Comparison of ENCODE assay signal across 14 cellular contexts in genomic region chr18:48608581-48608980, GRCh38.
"Had no signal": no experiment of that assay in that cellular context is flagged by ENCODE, and none has a peak within 500 bp of the region (broad histone marks: within the 10 kb centered on the region; RNA-seq: fewer than 3 reads in every experiment).

No MANE protein-coding gene starts in this region.

- H3K27me3 ChIP-seq: brain microvascular endothelial cell, neutrophil, transverse colon had no signal

- H3K27ac Mint-ChIP-seq: activated naive CD8-positive, alpha-beta T cell treated with anti-CD3 and anti-CD28 coated beads for 36 hours; naive thymus-derived CD4-positive, alpha-beta T cell; stimulated activated naive B cell treated with anti-CD40 and anti-IgM and Interleukin-4, amounts not matched to agents 10 μg/mL and 1 μg/mL and 100 μg/mL, for 72 hours; WTC11 had no signal

- H3K4me1 Mint-ChIP-seq: activated naive CD8-positive, alpha-beta T cell treated with anti-CD3 and anti-CD28 coated beads for 36 hours; immature natural killer cell had no signal

- H3K27me3 Mint-ChIP-seq: activated naive CD8-positive, alpha-beta T cell treated with anti-CD3 and anti-CD28 coated beads for 36 hours; naive thymus-derived CD4-positive, alpha-beta T cell; stimulated activated naive B cell treated with anti-CD40 and anti-IgM and Interleukin-4, amounts not matched to agents 10 μg/mL and 1 μg/mL and 100 μg/mL, for 72 hours had no signal

- H3K9me3 Mint-ChIP-seq: activated naive CD8-positive, alpha-beta T cell treated with anti-CD3 and anti-CD28 coated beads for 36 hours; immature natural killer cell; stimulated activated naive B cell treated with anti-CD40 and anti-IgM and Interleukin-4, amounts not matched to agents 10 μg/mL and 1 μg/mL and 100 μg/mL, for 72 hours; WTC11 had no signal

- H3K27ac ChIP-seq: brain microvascular endothelial cell, epithelial cell of prostate, lower lobe of right lung, neutrophil, transverse colon had no signal

- DNase-seq: activated CD4-positive, alpha-beta T cell treated with anti-CD3 and anti-CD28 coated beads for 48 hours; activated naive CD8-positive, alpha-beta T cell treated with anti-CD3 and anti-CD28 coated beads for 36 hours; brain microvascular endothelial cell; foreskin melanocyte; immature natural killer cell; left cardiac atrium; lower lobe of right lung; naive thymus-derived CD4-positive, alpha-beta T cell; stimulated activated CD4-positive, alpha-beta T cell treated with anti-CD3 and anti-CD28 coated beads, Interleukin-4, amount 100 ng/mL, for 1 hour; stimulated activated naive B cell treated with anti-CD40 and anti-IgM and Interleukin-4, amounts not matched to agents 10 μg/mL and 1 μg/mL and 100 μg/mL, for 72 hours; transverse colon had no signal

- H3K36me3 Mint-ChIP-seq: activated naive CD8-positive, alpha-beta T cell treated with anti-CD3 and anti-CD28 coated beads for 36 hours; immature natural killer cell; naive thymus-derived CD4-positive, alpha-beta T cell; WTC11 had no signal

- H3K4me3 Mint-ChIP-seq: activated naive CD8-positive, alpha-beta T cell treated with anti-CD3 and anti-CD28 coated beads for 36 hours; immature natural killer cell; naive thymus-derived CD4-positive, alpha-beta T cell; stimulated activated naive B cell treated with anti-CD40 and anti-IgM and Interleukin-4, amounts not matched to agents 10 μg/mL and 1 μg/mL and 100 μg/mL, for 72 hours; WTC11 had no signal

- H3K9me3 ChIP-seq: lower lobe of right lung, neutrophil, transverse colon had no signal
